ENCODE assay signal across 1 cellular context in genomic region chr13:72727417-72728289, GRCh38.
A peak's percentile ranks its signal among the peaks of the same experiment; 100 is the strongest.
TF ChIP-seq lines count a peak whose summit lies in the region.

Gene BORA, plus strand, starts transcription at chr13:72727923. Its CDS starts 1,018 bp downstream, at chr13:72728941.
Gene MZT1, minus strand, starts transcription at chr13:72727629. Its CDS starts 27 bp downstream, at chr13:72727602.

TF ChIP-seq in HepG2, 621 proteins besides CTCF, POLR2A, EP300 and RAD21 (continued from another document and continues in another):
- TF ChIP-seq ZNF142 (CRISPR knock-in tag; IDR thresholded peaks at IDR 0.05) (peak; percentile 58; the same call in 1 of the 2 replicates), CHCHD3 (CRISPR knock-in tag; IDR thresholded peaks at IDR 0.05) (peak; percentile 100), TRIM24 (CRISPR knock-in tag; IDR thresholded peaks at IDR 0.05) (no peak), ZNF776 (CRISPR knock-in tag; IDR thresholded peaks at IDR 0.05) (peak; percentile 86; the same call in 1 of the 2 replicates), MTA1 (CRISPR knock-in tag; IDR thresholded peaks at IDR 0.05; ENCODE audit: borderline replicate concordance) (no peak), RFXANK (CRISPR knock-in tag; IDR thresholded peaks at IDR 0.05) (no peak), TCF7L2 (IDR thresholded peaks at IDR 0.05; ENCODE audit: low read depth, low read length) (no peak), SALL2 (CRISPR knock-in tag; IDR thresholded peaks at IDR 0.05) (peak; percentile 81), IKZF4 (CRISPR knock-in tag; IDR thresholded peaks at IDR 0.05; ENCODE audit: borderline replicate concordance, low read depth, not compliant biosample characterization) (peak; percentile 79), JUNB (CRISPR knock-in tag; IDR thresholded peaks at IDR 0.05; ENCODE audit: borderline replicate concordance) (peak; percentile 95), MAFG (CRISPR knock-in tag; IDR thresholded peaks at IDR 0.05) (no peak), NCOR1 (IDR thresholded peaks at IDR 0.05; ENCODE audit: borderline replicate concordance, low read length) (no peak), ZNF816 (CRISPR knock-in tag; IDR thresholded peaks at IDR 0.05; ENCODE audit: borderline replicate concordance) (peak; percentile 99; the same call in 1 of the 2 replicates), ZNF20 (CRISPR knock-in tag; IDR thresholded peaks at IDR 0.05) (no peak), FOXA3 (CRISPR knock-in tag; IDR thresholded peaks at IDR 0.05) (peak; percentile 66; the same call in 1 of the 2 replicates), NFATC3 (CRISPR knock-in tag; IDR thresholded peaks at IDR 0.05) (peak; percentile 67; the same call in 1 of the 2 replicates), ONECUT2 (CRISPR knock-in tag; IDR thresholded peaks at IDR 0.05) (no peak), ZNF749 (CRISPR knock-in tag; IDR thresholded peaks at IDR 0.05; ENCODE audit: borderline replicate concordance) (peak; percentile 100), NFAT5 (CRISPR knock-in tag; IDR thresholded peaks at IDR 0.05) (peak; percentile 83), ZNF280D (CRISPR knock-in tag; IDR thresholded peaks at IDR 0.05) (no peak), KDM5A (IDR thresholded peaks at IDR 0.05; ENCODE audit: borderline replicate concordance, low read length) (peak; percentile 65), ATRX (CRISPR knock-in tag; IDR thresholded peaks at IDR 0.05; ENCODE audit: borderline replicate concordance) (no peak), TFE3 (CRISPR knock-in tag; IDR thresholded peaks at IDR 0.05) (peak; percentile 67; the same call in 1 of the 2 replicates), NR3C1 (CRISPR knock-in tag; IDR thresholded peaks at IDR 0.05) (no peak), PREB (CRISPR knock-in tag; IDR thresholded peaks at IDR 0.05) (no peak), BHLHE40 (IDR thresholded peaks at IDR 0.05; ENCODE audit: low read length) (no peak), GLI4 (CRISPR knock-in tag; IDR thresholded peaks at IDR 0.05; ENCODE audit: borderline replicate concordance) (0 out of 2 replicates have a peak, but pooled peaks have one; percentile 26), RBM22 (optimal IDR thresholded peaks at IDR 0.05; ENCODE audit: low read length) (no peak), ZNF724P (CRISPR knock-in tag; IDR thresholded peaks at IDR 0.05; ENCODE audit: borderline replicate concordance) (peak; percentile 100), ZBTB44 (CRISPR knock-in tag; IDR thresholded peaks at IDR 0.05) (no peak), HOMEZ (CRISPR knock-in tag; IDR thresholded peaks at IDR 0.05; ENCODE audit: low read depth) (peak; percentile 85), HNRNPL (IDR thresholded peaks at IDR 0.05; ENCODE audit: low read depth, low read length) (no peak), ZBTB38 (CRISPR knock-in tag; IDR thresholded peaks at IDR 0.05) (peak; percentile 78), PHF21A (CRISPR knock-in tag; IDR thresholded peaks at IDR 0.05) (no peak; the same call in none of the 2 replicates), KLF16 (CRISPR knock-in tag; IDR thresholded peaks at IDR 0.05) (peak in 1 of 2 experiments; percentile 97; a peak in 2 of 4 replicates), SOX6 (IDR thresholded peaks at IDR 0.05) (no peak), SOX6 (CRISPR knock-in tag; IDR thresholded peaks at IDR 0.05) (peak; percentile 70), ZNF839 (CRISPR knock-in tag; IDR thresholded peaks at IDR 0.05; ENCODE audit: borderline replicate concordance) (no peak), ZNF75D (CRISPR knock-in tag; IDR thresholded peaks at IDR 0.05; ENCODE audit: borderline replicate concordance) (no peak), TFDP1 (CRISPR knock-in tag; IDR thresholded peaks at IDR 0.05; ENCODE audit: borderline replicate concordance) (peak; percentile 100)
